Comparison of ENCODE assay signal across 8 cellular contexts in the genomic region with DNA sequence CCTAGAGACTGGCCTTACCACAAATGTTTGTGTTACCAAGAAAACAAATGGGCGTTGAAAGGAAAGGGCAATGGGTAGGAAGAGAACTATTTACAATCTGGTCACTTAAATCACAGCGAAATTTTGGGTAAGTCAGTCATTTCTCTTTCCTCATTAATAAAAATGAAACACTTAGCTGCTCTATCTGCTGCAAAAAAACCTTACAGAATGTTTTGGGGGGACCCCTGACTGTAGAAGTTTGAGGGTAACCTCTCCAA. TPM values are rescaled to one million over a fixed set of nuclear protein-coding genes. Genes with fewer than 3 reads are reported as not detected.
A peak's percentile ranks its signal among the peaks of the same experiment; 100 is the strongest.
DNase-seq lines count a peak whose midpoint lies in the region; ATAC-seq and TF ChIP-seq lines count a peak whose summit lies in the region.

No MANE protein-coding gene starts in this region.

- DNase-seq in left ventricle myocardium inferior, result no peak
- no peak for DNase-seq in left cardiac atrium
- no peak for DNase-seq in aorta
- DNase-seq in NCI-H748 treated with DMSO at 0.1 percent for 48 hours (lab: John Stamatoyannopoulos, UW), result no peak
- no peak for DNase-seq in SW480 (ENCODE audit: low spot score)

- TF ChIP-seq CTCF in left ventricle myocardium inferior (IDR thresholded peaks at IDR 0.05; ENCODE audit: borderline replicate concordance) (no peak), brain (conservative IDR thresholded peaks at IDR 0.05) (no peak)

- intact Hi-C loops in left ventricle myocardium inferior (cut with micrococcal nuclease), result no loop called here
- intact Hi-C loops in left cardiac atrium (cut with DNase I), result no loop called here
- intact Hi-C loops in aorta (cut with DNase I), result loop anchor here in 1 of 2 donors (1.0 kb wide), 1 partner anchor 17 kb away; no protein-coding TSS in a partner anchor

- peak overlapping the region; percentile 93 to 99 (median 98) for H3K27ac Mint-ChIP-seq in brain

- H3K4me3 ChIP-seq in left ventricle myocardium inferior (peak overlapping the region; percentile 82), mesodermal cell (ENCODE audit: extremely low read depth, insufficient read depth, low read length, poor library complexity, severe bottlenecking) (peak overlapping the region; percentile 99), aorta (ENCODE audit: low read length in 2 of 2) (peak overlapping the region; percentile 33 to 76)

- H3K9me3 ChIP-seq in left ventricle myocardium inferior (replicated peaks) (no peaks in the 10 kb centered on the region), mesodermal cell (ENCODE audit: control insufficient read depth, low read length) (no peaks in the 10 kb centered on the region), aorta (ENCODE audit: control insufficient read depth, low read length) (no peaks in the 10 kb centered on the region)

- peaks cover 61% of the 10 kb centered on the region for H3K4me1 Mint-ChIP-seq in brain

- peaks cover 4% of the 10 kb centered on the region for H3K36me3 ChIP-seq in left ventricle myocardium inferior
- peaks cover 25% of the 10 kb centered on the region for H3K36me3 ChIP-seq in mesodermal cell (ENCODE audit: control insufficient read depth, insufficient read depth, low read length)
- H3K36me3 ChIP-seq in aorta (ENCODE audit: control insufficient read depth in 1 of 2, insufficient read depth in 2 of 2, low read length in 1 of 2), result no peaks in the 10 kb centered on the region

- H3K4me1 ChIP-seq in left ventricle myocardium inferior (peaks cover 76% of the 10 kb centered on the region), mesodermal cell (ENCODE audit: control insufficient read depth, insufficient read depth, low read length, poor library complexity, severe bottlenecking) (peaks cover 27% of the 10 kb centered on the region), aorta (ENCODE audit: control insufficient read depth in 1 of 2, insufficient read depth in 2 of 2, low read length in 2 of 2) (peaks cover 0 to 5% of the 10 kb centered on the region in 2 donors)

- peak overlapping the region; percentile 89 to 96 (median 90) for H3K4me3 Mint-ChIP-seq in brain

- WGBS in mesodermal cell (ENCODE audit: insufficient coverage in 2 of 2), 2 experiments, result 100% methylated on average over 1 of the region's 2 CpGs; no CpG with 5 or more reads in 1 of the 2 experiments
- 5 to 8% methylated on average over 2 of the region's 2 CpGs for WGBS in aorta, 2 donors

- peaks cover 10% of the 10 kb centered on the region for H3K27me3 Mint-ChIP-seq in brain

- H3K27ac ChIP-seq in left ventricle myocardium inferior (replicated peaks) (peak overlapping the region; percentile 99), mesodermal cell (ENCODE audit: low read depth, low read length, severe bottlenecking) (peak overlapping the region; percentile 93), aorta (ENCODE audit: low read depth in 1 of 2, low read length in 2 of 2) (peak overlapping the region; percentile 17 to 97)

- peaks cover 17% of the 10 kb centered on the region for H3K36me3 Mint-ChIP-seq in brain

- no peaks in the 10 kb centered on the region for H3K27me3 ChIP-seq in left ventricle myocardium inferior (ENCODE audit: low read depth)
- H3K27me3 ChIP-seq in aorta (ENCODE audit: control insufficient read depth in 1 of 2, insufficient read depth in 2 of 2, low read length in 1 of 2), result no peaks in the 10 kb centered on the region

- ATAC-seq in left cardiac atrium (no peak), aorta (ENCODE audit: low FRiP score) (no peak), HG02970 (IDR thresholded peaks at IDR 0.05; ENCODE audit: low FRiP score, unreplicated experiment) (no peak)

- no peaks in the 10 kb centered on the region for H3K9me3 Mint-ChIP-seq in brain

RNA-seq across cellular contexts. Expression of gene NUTF2, which starts 0.7 kb away (rescaled TPM):
- 73.6 TPM for total RNA-seq in left ventricle myocardium inferior
- 10 to 100 TPM; 59.8 to 73.9 TPM for total RNA-seq in left cardiac atrium
- 181 TPM for polyA plus RNA-seq in brain (ENCODE audit: insufficient read depth, low read depth, low replicate concordance)
- polyA plus RNA-seq in mesodermal cell (2013, experiment 1 of 2), result 258 TPM
- polyA plus RNA-seq in mesodermal cell (2013, experiment 2 of 2), result 246 TPM
- 10 to 100 TPM; 80.7 to 88.2 TPM for total RNA-seq in aorta
- 100 to 1,000 TPM in 1 of 2 donors, 10 to 100 TPM in 1; 95.4 to 130 TPM for polyA plus RNA-seq in aorta

RNA-seq across cellular contexts. Expression of gene CENPT, which starts 1.5 kb away (rescaled TPM):
- total RNA-seq in left ventricle myocardium inferior, result 20.2 TPM
- total RNA-seq in left cardiac atrium, result 10 to 100 TPM; 22.1 to 22.2 TPM
- 23.9 TPM for polyA plus RNA-seq in brain (ENCODE audit: insufficient read depth, low read depth, low replicate concordance)
- 46.2 TPM for polyA plus RNA-seq in mesodermal cell (2013, experiment 1 of 2)
- 39.0 TPM for polyA plus RNA-seq in mesodermal cell (2013, experiment 2 of 2)
- total RNA-seq in aorta, result 10 to 100 TPM; 39.8 to 57.9 TPM
- polyA plus RNA-seq in aorta, result 100 to 1,000 TPM in 1 of 2 donors, 10 to 100 TPM in 1; 28.3 to 168 TPM

RNA-seq across cellular contexts. Expression of gene THAP11, which starts 3.9 kb away (rescaled TPM):
- total RNA-seq in left ventricle myocardium inferior (31.4 TPM), left cardiac atrium (10 to 100 TPM; 24.5 to 24.7 TPM), aorta (10 to 100 TPM; 21.5 to 24.7 TPM)
- polyA plus RNA-seq in brain (ENCODE audit: insufficient read depth, low read depth, low replicate concordance) (42.7 TPM), aorta (10 to 100 TPM; 18.0 to 18.6 TPM)
- 25.7 TPM for polyA plus RNA-seq in mesodermal cell (2013, experiment 1 of 2)
- 24.1 TPM for polyA plus RNA-seq in mesodermal cell (2013, experiment 2 of 2)

RNA-seq across cellular contexts. Expression of gene EDC4, which starts 26.9 kb away (rescaled TPM):
- total RNA-seq in left ventricle myocardium inferior (33.2 TPM), left cardiac atrium (10 to 100 TPM; 23.3 to 31.5 TPM), aorta (10 to 100 TPM; 46.9 to 53.2 TPM)
- polyA plus RNA-seq in brain (ENCODE audit: insufficient read depth, low read depth, low replicate concordance) (64.6 TPM), aorta (10 to 100 TPM; 14.4 to 66.4 TPM)
- polyA plus RNA-seq in mesodermal cell (2013, experiment 1 of 2), result 63.8 TPM
- polyA plus RNA-seq in mesodermal cell (2013, experiment 2 of 2), result 47.6 TPM

RNA-seq across cellular contexts. Expression of gene NRN1L, which starts 38.7 kb away (rescaled TPM):
- total RNA-seq in left ventricle myocardium inferior (0.49 TPM), left cardiac atrium (under 1 TPM in 1 of 2 donors, not detected in 1; 0.50 TPM), aorta (1 to 10 TPM in 1 of 2 donors, not detected in 1; 2.1 TPM)
- polyA plus RNA-seq in brain (ENCODE audit: insufficient read depth, low read depth, low replicate concordance) (2.6 TPM), aorta (1 to 10 TPM; 1.5 to 3.2 TPM)
- polyA plus RNA-seq in mesodermal cell (2013, experiment 1 of 2), result 1.00 TPM
- polyA plus RNA-seq in mesodermal cell (2013, experiment 2 of 2), result not detected
